ENCODE assay signal across 14 cellular contexts in genomic region chr15:99561476-99562230, GRCh38. TPM values are rescaled to one million over a fixed set of nuclear protein-coding genes. Genes with fewer than 3 reads are reported as not detected.
DNase-seq lines count a peak whose midpoint lies in the region; ATAC-seq lines count a peak whose summit lies in the region.
"Had no signal": no experiment of that assay in that cellular context is flagged by ENCODE, and none has a peak within 500 bp of the region (broad histone marks: within the 10 kb centered on the region; RNA-seq: fewer than 3 reads in every experiment).

No MANE protein-coding gene starts in this region.

- H3K27ac Mint-ChIP-seq in stimulated activated naive CD8-positive, alpha-beta T cell treated with anti-CD3 and anti-CD28 coated beads, Interleukin-15, Interleukin-2, amounts not matched to agents 100 ng/mL and 50 ng/mL, for 24 hours, result peak overlapping the region; percentile 54
- no peak overlapping the region for H3K27ac Mint-ChIP-seq in stimulated activated naive CD8-positive, alpha-beta T cell treated with anti-CD3 and anti-CD28 coated beads, Interleukin-15, amount 100 ng/mL, for 72 hours
- peak overlapping the region; percentile 60 for H3K27ac Mint-ChIP-seq in memory B cell
- peak overlapping the region; percentile 26 for H3K27ac Mint-ChIP-seq in stimulated activated naive B cell treated with anti-CD40 and anti-IgM and Interleukin-4, amounts not matched to agents 10 μg/mL and 1 μg/mL and 100 μg/mL, for 72 hours

- no peaks in the 10 kb centered on the region for H3K9me3 ChIP-seq in KOPT-K1 (ENCODE audit: insufficient read depth, low read length, poor library complexity, severe bottlenecking)

- no peaks in the 10 kb centered on the region for H3K36me3 ChIP-seq in KOPT-K1 (ENCODE audit: insufficient read depth, low read length)

- H3K4me3 Mint-ChIP-seq in stimulated activated naive CD8-positive, alpha-beta T cell treated with anti-CD3 and anti-CD28 coated beads, Interleukin-15, Interleukin-2, amounts not matched to agents 100 ng/mL and 50 ng/mL, for 24 hours, result no peak overlapping the region
- no peak overlapping the region for H3K4me3 Mint-ChIP-seq in stimulated activated naive CD8-positive, alpha-beta T cell treated with anti-CD3 and anti-CD28 coated beads, Interleukin-15, amount 100 ng/mL, for 72 hours
- H3K4me3 Mint-ChIP-seq in memory B cell, result no peak overlapping the region
- no peak overlapping the region for H3K4me3 Mint-ChIP-seq in stimulated activated naive B cell treated with anti-CD40 and anti-IgM and Interleukin-4, amounts not matched to agents 10 μg/mL and 1 μg/mL and 100 μg/mL, for 72 hours
- H3K4me3 Mint-ChIP-seq: H9 had no signal

- peaks cover 17% of the 10 kb centered on the region for H3K4me1 Mint-ChIP-seq in stimulated activated naive CD8-positive, alpha-beta T cell treated with anti-CD3 and anti-CD28 coated beads, Interleukin-15, Interleukin-2, amounts not matched to agents 100 ng/mL and 50 ng/mL, for 24 hours (ENCODE audit: low read depth)
- peaks cover 30% of the 10 kb centered on the region for H3K4me1 Mint-ChIP-seq in stimulated activated naive CD8-positive, alpha-beta T cell treated with anti-CD3 and anti-CD28 coated beads, Interleukin-15, amount 100 ng/mL, for 72 hours
- H3K4me1 Mint-ChIP-seq in memory B cell, result peaks cover 33% of the 10 kb centered on the region
- H3K4me1 Mint-ChIP-seq in stimulated activated naive B cell treated with anti-CD40 and anti-IgM and Interleukin-4, amounts not matched to agents 10 μg/mL and 1 μg/mL and 100 μg/mL, for 72 hours, result peaks cover 30 to 34% of the 10 kb centered on the region in 2 donors

- DNase-seq in stimulated activated naive CD8-positive, alpha-beta T cell treated with anti-CD3 and anti-CD28 coated beads, Interleukin-15, amount 100 ng/mL, for 72 hours, result no peak
- DNase-seq in memory B cell (ENCODE audit: low spot score in 2 of 2) (no peak), nucleus accumbens (lab: John Stamatoyannopoulos, UW) (no peak), ureter (ENCODE audit: low spot score) (no peak)
- no peak for DNase-seq in stimulated activated naive B cell treated with anti-CD40 and anti-IgM and Interleukin-4, amounts not matched to agents 10 μg/mL and 1 μg/mL and 100 μg/mL, for 72 hours
- DNase-seq: 8988T; CD4-positive, alpha-beta T cell; DMS153; DMS79; H9 had no signal

- H3K27me3 Mint-ChIP-seq in stimulated activated naive CD8-positive, alpha-beta T cell treated with anti-CD3 and anti-CD28 coated beads, Interleukin-15, Interleukin-2, amounts not matched to agents 100 ng/mL and 50 ng/mL, for 24 hours, result no peaks in the 10 kb centered on the region
- peaks cover 9% of the 10 kb centered on the region for H3K27me3 Mint-ChIP-seq in stimulated activated naive CD8-positive, alpha-beta T cell treated with anti-CD3 and anti-CD28 coated beads, Interleukin-15, amount 100 ng/mL, for 72 hours
- H3K27me3 Mint-ChIP-seq in memory B cell, result no peaks in the 10 kb centered on the region
- H3K27me3 Mint-ChIP-seq in stimulated activated naive B cell treated with anti-CD40 and anti-IgM and Interleukin-4, amounts not matched to agents 10 μg/mL and 1 μg/mL and 100 μg/mL, for 72 hours, result no peaks in the 10 kb centered on the region
- H3K27me3 Mint-ChIP-seq: CD4-positive, alpha-beta T cell had no signal

- ATAC-seq in stimulated activated naive CD8-positive, alpha-beta T cell treated with anti-CD3 and anti-CD28 coated beads, Interleukin-15, amount 100 ng/mL, for 72 hours, result no peak
- ATAC-seq in memory B cell (ENCODE audit: low read depth) (no peak), HG02678 (IDR thresholded peaks at IDR 0.05; ENCODE audit: unreplicated experiment) (no peak)
- ATAC-seq in stimulated activated naive B cell treated with anti-CD40 and anti-IgM and Interleukin-4, amounts not matched to agents 10 μg/mL and 1 μg/mL and 100 μg/mL, for 72 hours (replicated peaks), result no peak

- no peaks in the 10 kb centered on the region for H3K36me3 Mint-ChIP-seq in stimulated activated naive CD8-positive, alpha-beta T cell treated with anti-CD3 and anti-CD28 coated beads, Interleukin-15, Interleukin-2, amounts not matched to agents 100 ng/mL and 50 ng/mL, for 24 hours (ENCODE audit: low read depth)
- no peaks in the 10 kb centered on the region for H3K36me3 Mint-ChIP-seq in memory B cell
- H3K36me3 Mint-ChIP-seq in stimulated activated naive B cell treated with anti-CD40 and anti-IgM and Interleukin-4, amounts not matched to agents 10 μg/mL and 1 μg/mL and 100 μg/mL, for 72 hours, result peaks cover 5 to 6% of the 10 kb centered on the region in 2 donors

- H3K27ac ChIP-seq in KOPT-K1 (ENCODE audit: low read depth, low read length, poor library complexity, severe bottlenecking), result peak overlapping the region; percentile 18
- H3K27ac ChIP-seq: C4-2B had no signal

- H3K9me3 Mint-ChIP-seq in stimulated activated naive CD8-positive, alpha-beta T cell treated with anti-CD3 and anti-CD28 coated beads, Interleukin-15, Interleukin-2, amounts not matched to agents 100 ng/mL and 50 ng/mL, for 24 hours, result no peaks in the 10 kb centered on the region
- H3K9me3 Mint-ChIP-seq in stimulated activated naive CD8-positive, alpha-beta T cell treated with anti-CD3 and anti-CD28 coated beads, Interleukin-15, amount 100 ng/mL, for 72 hours, result no peaks in the 10 kb centered on the region
- no peaks in the 10 kb centered on the region for H3K9me3 Mint-ChIP-seq in memory B cell
- H3K9me3 Mint-ChIP-seq in stimulated activated naive B cell treated with anti-CD40 and anti-IgM and Interleukin-4, amounts not matched to agents 10 μg/mL and 1 μg/mL and 100 μg/mL, for 72 hours, result no peaks in the 10 kb centered on the region
- H3K9me3 Mint-ChIP-seq: CD4-positive, alpha-beta T cell; H9 had no signal

RNA-seq across cellular contexts. Expression of gene MEF2A, which starts 4.1 kb away (rescaled TPM):
- 74.2 TPM for total RNA-seq in ureter

Comparison
In these comparisons a context has a peak if more than half of its experiments do, and no peak if none do; other contexts are left out.
1. H3K27ac Mint-ChIP-seq: peak in stimulated activated naive CD8-positive, alpha-beta T cell treated with anti-CD3 and anti-CD28 coated beads, Interleukin-15, Interleukin-2, amounts not matched to agents 100 ng/mL and 50 ng/mL, for 24 hours (single experiment), memory B cell (single experiment) and stimulated activated naive B cell treated with anti-CD40 and anti-IgM and Interleukin-4, amounts not matched to agents 10 μg/mL and 1 μg/mL and 100 μg/mL, for 72 hours (single experiment); none in stimulated activated naive CD8-positive, alpha-beta T cell treated with anti-CD3 and anti-CD28 coated beads, Interleukin-15, amount 100 ng/mL, for 72 hours (0 of 2).